Comparison of ENCODE assay signal across 22 cellular contexts in genomic region chr7:46220066-46220630, GRCh38.
DNase-seq lines count a peak whose midpoint lies in the region; ATAC-seq, FAIRE-seq and TF ChIP-seq lines count a peak whose summit lies in the region.
"Had no signal": no experiment of that assay in that cellular context is flagged by ENCODE, and none has a peak within 500 bp of the region (broad histone marks: within the 10 kb centered on the region; RNA-seq: fewer than 3 reads in every experiment).

No MANE protein-coding gene starts in this region.

- H3K27ac ChIP-seq in mesenchymal stem cell (ENCODE audit: low read length, poor library complexity, severe bottlenecking) (no peak overlapping the region), psoas muscle (no peak overlapping the region)
- H3K27ac ChIP-seq: coronary artery had no signal

- 71% methylated on average over 4 of the region's 7 CpGs for WGBS in mesenchymal stem cell
- 53 to 69% (median 66%) methylated on average over 7 of the region's 7 CpGs for WGBS in psoas muscle, 3 donors

- H3K9me3 ChIP-seq in mesenchymal stem cell (ENCODE audit: control insufficient read depth, low read length) (no peaks in the 10 kb centered on the region), psoas muscle (no peaks in the 10 kb centered on the region)

- no peak overlapping the region for H3K4ac ChIP-seq in mesenchymal stem cell (ENCODE audit: low read depth in 1 of 2, low read length in 2 of 2)

- H3K23ac ChIP-seq in mesenchymal stem cell (ENCODE audit: low read length in 2 of 2), result peak overlapping the region in 1 of 2 experiments; percentile 92

- H3K4me1 ChIP-seq in mesenchymal stem cell (ENCODE audit: control insufficient read depth, insufficient read depth, low read depth, low read length) (peaks cover 6% of the 10 kb centered on the region), psoas muscle (no peaks in the 10 kb centered on the region)

- H3K36me3 ChIP-seq in mesenchymal stem cell (ENCODE audit: control insufficient read depth in 1 of 2, insufficient read depth in 2 of 2, low read depth in 1 of 2, low read length in 2 of 2) (no peaks in the 10 kb centered on the region), psoas muscle (ENCODE audit: insufficient read depth in 1 of 2, low read depth in 1 of 2) (no peaks in the 10 kb centered on the region)

- H3K27ac Mint-ChIP-seq in Calu3 (ENCODE audit: unreplicated experiment), result peak overlapping the region; percentile 87
- H3K27ac Mint-ChIP-seq: nephron; T-helper 2 cell treated with Interferon-gamma antibody and Interleukin-4, amounts not matched to agents 5 μg/mL and 100 μg/mL, for 36 hours had no signal

- no peaks in the 10 kb centered on the region for H3K27me3 Mint-ChIP-seq in Calu3 (ENCODE audit: unreplicated experiment)

- H3K79me1 ChIP-seq in mesenchymal stem cell (replicated peaks; ENCODE audit: low read length, poor library complexity, severe bottlenecking), result no peaks in the 10 kb centered on the region

- H4K91ac ChIP-seq in mesenchymal stem cell (ENCODE audit: low read length), result no peak overlapping the region

- no peak overlapping the region for H2BK120ac ChIP-seq in mesenchymal stem cell (ENCODE audit: low read depth, low read length)

- no peak overlapping the region for H3K4me3 ChIP-seq in mesenchymal stem cell (ENCODE audit: insufficient read depth in 1 of 2, low read depth in 1 of 2, low read length in 2 of 2)
- H3K4me3 ChIP-seq in psoas muscle, result no peak overlapping the region
- H3K4me3 ChIP-seq: coronary artery had no signal

- no peak overlapping the region for H2AFZ ChIP-seq in mesenchymal stem cell (ENCODE audit: low read depth, low read length)

- no TSS peak for BruUV-seq in Calu3 (replicated peaks; lab: Mats Ljungman, UMichigan)

- no peak overlapping the region for H2AK5ac ChIP-seq in mesenchymal stem cell (ENCODE audit: low read length, severe bottlenecking)

- H3K27me3 ChIP-seq in mesenchymal stem cell (ENCODE audit: control insufficient read depth in 1 of 2, insufficient read depth in 1 of 2, low read length in 2 of 2), result peaks cover 0 to 7% of the 10 kb centered on the region in 2 experiments
- peaks cover 0 to 3% (median 0%) of the 10 kb centered on the region in 3 donors for H3K27me3 ChIP-seq in psoas muscle (ENCODE audit: insufficient read depth in 3 of 3, low read length in 2 of 3)

- FAIRE-seq in HTR-8/SVneo (lab: Jason Lieb, UNC), result peak; percentile 72
- FAIRE-seq: endothelial cell of umbilical vein, GM19239 had no signal

- ATAC-seq in psoas muscle, result no peak
- ATAC-seq in GM18909 (IDR thresholded peaks at IDR 0.05; ENCODE audit: poor library complexity, unreplicated experiment), result no peak
- ATAC-seq: activated CD4-positive, CD25-positive, alpha-beta regulatory T cell treated with anti-CD3 and anti-CD28 coated beads, Interleukin-2, amount 50 U/mL, for 24 hours had no signal

- H3K9me3 Mint-ChIP-seq in Calu3 (ENCODE audit: low read depth, unreplicated experiment), result peaks cover 7% of the 10 kb centered on the region
- H3K9me3 Mint-ChIP-seq: nephron had no signal

- no peak overlapping the region for H3K14ac ChIP-seq in mesenchymal stem cell (ENCODE audit: low read length in 2 of 2)

- intact Hi-C loops in Calu3 (cut with micrococcal nuclease; ENCODE audit: unreplicated experiment), result no loop called here
- intact Hi-C loops in psoas muscle (cut with DNase I), result no loop called here

- H3K36me3 Mint-ChIP-seq in Calu3 (ENCODE audit: insufficient read depth, unreplicated experiment), result peaks cover 20% of the 10 kb centered on the region

- peak overlapping the region in 1 of 2 experiments; percentile 32 for H2BK12ac ChIP-seq in mesenchymal stem cell (ENCODE audit: low read length in 2 of 2)

- CTCF ChIA-PET in Calu3 (lab: Charles Lee), result interaction anchor here (0.7 to 1.7 kb wide), 4 partner anchors 9 to 297 kb away, joined by 3 to 4 read pairs (median 3); no protein-coding TSS in a partner anchor

- H3K4me3 Mint-ChIP-seq in Calu3 (ENCODE audit: low read depth, unreplicated experiment), result no peak overlapping the region
- H3K4me3 Mint-ChIP-seq: nephron; T-helper 2 cell treated with Interferon-gamma antibody and Interleukin-4, amounts not matched to agents 5 μg/mL and 100 μg/mL, for 36 hours had no signal

- no peak overlapping the region for H2BK15ac ChIP-seq in mesenchymal stem cell (ENCODE audit: low read depth, poor library complexity, severe bottlenecking)

- no peak overlapping the region for H3K9ac ChIP-seq in mesenchymal stem cell (ENCODE audit: low read length)

- H3K4me2 ChIP-seq in mesenchymal stem cell (ENCODE audit: low read length, poor library complexity, severe bottlenecking), result no peak overlapping the region

- peak overlapping the region in 1 of 2 experiments; percentile 34 for H3K18ac ChIP-seq in mesenchymal stem cell (ENCODE audit: low read depth in 1 of 2, low read length in 2 of 2)

- TF ChIP-seq CTCF in Calu3 (IDR thresholded peaks at IDR 0.05; ENCODE audit: unreplicated experiment), result no peak
- no peak for TF ChIP-seq CTCF in psoas muscle (IDR thresholded peaks at IDR 0.05)

- DNase-seq in Calu3, result peak; percentile 81
- DNase-seq in HTR-8/SVneo (ENCODE audit: insufficient read length, low spot score), result peak; percentile 20
- DNase-seq in cerebellar cortex (ENCODE audit: low spot score), result peak; percentile 71
- DNase-seq in mesenchymal stem cell, result peak; percentile 10
- no peak for DNase-seq in NCI-H146 treated with DMSO at 0.1 percent for 48 hours (lab: John Stamatoyannopoulos, UW; ENCODE audit: unreplicated experiment)
- DNase-seq in NCI-H774 (lab: John Stamatoyannopoulos, UW), result no peak
- DNase-seq in psoas muscle, result no peak
- DNase-seq: activated effector memory CD4-positive, alpha-beta T cell treated with anti-CD3 and anti-CD28 coated beads, Interleukin-2, amount 50 U/mL, for 16 hours; aorta; COR-L47; KG1; mesendoderm; NCI-H1436 treated with DMSO at 0.1 percent for 48 hours; NCI-H345; SHP77 treated with DMSO at 0.1 percent for 48 hours had no signal

- peaks cover 58% of the 10 kb centered on the region for H3K4me1 Mint-ChIP-seq in Calu3 (ENCODE audit: low read depth, unreplicated experiment)

- H4K8ac ChIP-seq in mesenchymal stem cell (ENCODE audit: low read length), result no peak overlapping the region

- no peak overlapping the region for H2BK5ac ChIP-seq in mesenchymal stem cell (ENCODE audit: low read depth, low read length, poor library complexity, severe bottlenecking)

Comparison
In these comparisons a context has a peak if more than half of its experiments do, and no peak if none do; other contexts are left out.
1. DNase-seq: peak in Calu3 (single experiment), HTR-8/SVneo (single experiment), cerebellar cortex (single experiment) and mesenchymal stem cell (single experiment); none in NCI-H146 treated with DMSO at 0.1 percent for 48 hours (single experiment), NCI-H774 (single experiment) and psoas muscle (0 of 2).